1 cellular context compared by ENCODE assay signal in the genomic region with DNA sequence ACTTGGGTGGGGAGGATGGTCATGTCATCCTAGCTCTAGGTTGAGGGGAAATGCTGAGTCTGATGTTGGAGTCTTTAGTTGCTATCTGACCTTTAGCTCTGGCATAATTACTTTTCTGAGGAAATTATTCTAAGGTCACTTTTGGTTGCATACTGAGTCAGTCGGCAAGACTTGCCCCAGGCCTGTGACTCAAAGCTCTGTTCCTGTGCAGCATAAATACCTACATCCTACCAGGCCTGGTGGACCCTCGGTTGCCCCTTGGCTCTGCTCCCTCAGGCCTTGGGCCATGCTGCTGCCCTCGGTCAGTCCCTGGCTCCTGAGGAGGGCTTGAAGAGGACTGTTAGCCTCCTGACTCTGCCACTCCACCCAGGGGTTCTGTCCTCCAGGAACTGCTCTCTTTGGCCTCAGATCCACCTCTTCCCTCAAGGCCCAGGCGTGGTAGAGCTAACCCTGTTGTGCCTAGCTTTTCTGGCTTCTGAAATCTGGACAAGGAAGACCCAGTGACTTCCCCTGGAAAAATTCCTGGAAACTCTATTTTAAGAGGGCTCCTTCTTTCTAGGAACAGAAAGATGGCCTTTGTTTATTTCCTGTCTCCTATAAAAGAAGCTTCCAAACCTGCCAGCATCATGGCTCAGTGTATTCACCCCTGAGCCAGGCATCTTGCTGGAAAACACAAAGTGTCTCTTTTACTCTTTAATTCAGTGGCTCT.
TF ChIP-seq lines count a peak whose summit lies in the region.

No MANE protein-coding gene starts in this region.

TF ChIP-seq in WTC11, 78 proteins besides CTCF, POLR2A, EP300 and RAD21 (continued from another document):
- TF ChIP-seq, protein P1, sequence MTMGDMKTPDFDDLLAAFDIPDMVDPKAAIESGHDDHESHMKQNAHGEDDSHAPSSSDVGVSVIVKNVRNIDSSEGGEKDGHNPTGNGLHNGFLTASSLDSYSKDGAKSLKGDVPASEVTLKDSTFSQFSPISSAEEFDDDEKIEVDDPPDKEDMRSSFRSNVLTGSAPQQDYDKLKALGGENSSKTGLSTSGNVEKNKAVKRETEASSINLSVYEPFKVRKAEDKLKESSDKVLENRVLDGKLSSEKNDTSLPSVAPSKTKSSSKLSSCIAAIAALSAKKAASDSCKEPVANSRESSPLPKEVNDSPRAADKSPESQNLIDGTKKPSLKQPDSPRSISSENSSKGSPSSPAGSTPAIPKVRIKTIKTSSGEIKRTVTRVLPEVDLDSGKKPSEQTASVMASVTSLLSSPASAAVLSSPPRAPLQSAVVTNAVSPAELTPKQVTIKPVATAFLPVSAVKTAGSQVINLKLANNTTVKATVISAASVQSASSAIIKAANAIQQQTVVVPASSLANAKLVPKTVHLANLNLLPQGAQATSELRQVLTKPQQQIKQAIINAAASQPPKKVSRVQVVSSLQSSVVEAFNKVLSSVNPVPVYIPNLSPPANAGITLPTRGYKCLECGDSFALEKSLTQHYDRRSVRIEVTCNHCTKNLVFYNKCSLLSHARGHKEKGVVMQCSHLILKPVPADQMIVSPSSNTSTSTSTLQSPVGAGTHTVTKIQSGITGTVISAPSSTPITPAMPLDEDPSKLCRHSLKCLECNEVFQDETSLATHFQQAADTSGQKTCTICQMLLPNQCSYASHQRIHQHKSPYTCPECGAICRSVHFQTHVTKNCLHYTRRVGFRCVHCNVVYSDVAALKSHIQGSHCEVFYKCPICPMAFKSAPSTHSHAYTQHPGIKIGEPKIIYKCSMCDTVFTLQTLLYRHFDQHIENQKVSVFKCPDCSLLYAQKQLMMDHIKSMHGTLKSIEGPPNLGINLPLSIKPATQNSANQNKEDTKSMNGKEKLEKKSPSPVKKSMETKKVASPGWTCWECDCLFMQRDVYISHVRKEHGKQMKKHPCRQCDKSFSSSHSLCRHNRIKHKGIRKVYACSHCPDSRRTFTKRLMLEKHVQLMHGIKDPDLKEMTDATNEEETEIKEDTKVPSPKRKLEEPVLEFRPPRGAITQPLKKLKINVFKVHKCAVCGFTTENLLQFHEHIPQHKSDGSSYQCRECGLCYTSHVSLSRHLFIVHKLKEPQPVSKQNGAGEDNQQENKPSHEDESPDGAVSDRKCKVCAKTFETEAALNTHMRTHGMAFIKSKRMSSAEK (CRISPR knock-in tag; IDR thresholded peaks at IDR 0.05; ENCODE audit: borderline replicate concordance): no peak
- TF ChIP-seq, protein P2, sequence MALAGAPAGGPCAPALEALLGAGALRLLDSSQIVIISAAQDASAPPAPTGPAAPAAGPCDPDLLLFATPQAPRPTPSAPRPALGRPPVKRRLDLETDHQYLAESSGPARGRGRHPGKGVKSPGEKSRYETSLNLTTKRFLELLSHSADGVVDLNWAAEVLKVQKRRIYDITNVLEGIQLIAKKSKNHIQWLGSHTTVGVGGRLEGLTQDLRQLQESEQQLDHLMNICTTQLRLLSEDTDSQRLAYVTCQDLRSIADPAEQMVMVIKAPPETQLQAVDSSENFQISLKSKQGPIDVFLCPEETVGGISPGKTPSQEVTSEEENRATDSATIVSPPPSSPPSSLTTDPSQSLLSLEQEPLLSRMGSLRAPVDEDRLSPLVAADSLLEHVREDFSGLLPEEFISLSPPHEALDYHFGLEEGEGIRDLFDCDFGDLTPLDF (CRISPR knock-in tag; IDR thresholded peaks at IDR 0.05): no peak
- TF ChIP-seq, protein P3, sequence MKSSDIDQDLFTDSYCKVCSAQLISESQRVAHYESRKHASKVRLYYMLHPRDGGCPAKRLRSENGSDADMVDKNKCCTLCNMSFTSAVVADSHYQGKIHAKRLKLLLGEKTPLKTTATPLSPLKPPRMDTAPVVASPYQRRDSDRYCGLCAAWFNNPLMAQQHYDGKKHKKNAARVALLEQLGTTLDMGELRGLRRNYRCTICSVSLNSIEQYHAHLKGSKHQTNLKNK (CRISPR knock-in tag; IDR thresholded peaks at IDR 0.05): no peak
- TF ChIP-seq, protein P4, sequence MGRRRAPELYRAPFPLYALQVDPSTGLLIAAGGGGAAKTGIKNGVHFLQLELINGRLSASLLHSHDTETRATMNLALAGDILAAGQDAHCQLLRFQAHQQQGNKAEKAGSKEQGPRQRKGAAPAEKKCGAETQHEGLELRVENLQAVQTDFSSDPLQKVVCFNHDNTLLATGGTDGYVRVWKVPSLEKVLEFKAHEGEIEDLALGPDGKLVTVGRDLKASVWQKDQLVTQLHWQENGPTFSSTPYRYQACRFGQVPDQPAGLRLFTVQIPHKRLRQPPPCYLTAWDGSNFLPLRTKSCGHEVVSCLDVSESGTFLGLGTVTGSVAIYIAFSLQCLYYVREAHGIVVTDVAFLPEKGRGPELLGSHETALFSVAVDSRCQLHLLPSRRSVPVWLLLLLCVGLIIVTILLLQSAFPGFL (CRISPR knock-in tag; IDR thresholded peaks at IDR 0.05; ENCODE audit: borderline replicate concordance): no peak
- no peak for TF ChIP-seq CREM (CRISPR knock-in tag; IDR thresholded peaks at IDR 0.05)
- TF ChIP-seq ZBTB21 (CRISPR knock-in tag; IDR thresholded peaks at IDR 0.05; ENCODE audit: borderline replicate concordance): no peak
- TF ChIP-seq ELF4 (CRISPR knock-in tag; IDR thresholded peaks at IDR 0.05; ENCODE audit: low read depth): no peak
